In the genomic region with DNA sequence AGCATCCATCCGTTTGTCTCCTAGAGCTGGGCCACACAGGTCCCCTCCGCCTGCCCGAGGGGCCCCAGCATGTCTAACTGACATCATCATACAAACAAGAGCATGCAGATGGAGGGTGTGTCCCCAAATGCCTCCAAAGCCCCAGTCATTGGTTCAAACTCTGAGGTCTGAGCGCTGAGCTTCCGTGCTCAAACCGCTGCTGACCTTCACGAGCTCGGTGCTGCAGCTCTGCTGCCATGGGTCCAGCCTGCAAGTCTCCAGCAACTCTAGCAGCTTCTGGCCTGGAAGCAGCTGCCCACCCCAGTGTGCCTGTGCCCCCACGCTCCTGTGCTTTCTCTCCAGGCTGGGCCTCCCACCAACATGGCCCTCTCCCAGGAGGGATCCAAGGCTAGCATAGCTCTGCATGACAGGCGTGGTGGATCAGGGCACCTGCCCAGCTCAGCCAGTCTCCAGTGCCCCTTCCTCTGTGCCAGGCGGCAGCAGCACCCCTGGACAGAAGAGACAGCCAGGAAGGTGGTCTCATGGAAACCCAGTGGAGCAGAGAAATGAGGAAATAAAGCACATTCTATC, we compare ENCODE assay signal across 18 cellular contexts.
A peak's percentile ranks its signal among the peaks of the same experiment; 100 is the strongest.
DNase-seq lines count a peak whose midpoint lies in the region; FAIRE-seq and TF ChIP-seq lines count a peak whose summit lies in the region.
"Had no signal": no experiment of that assay in that cellular context is flagged by ENCODE, and none has a peak within 500 bp of the region (broad histone marks: within the 10 kb centered on the region; RNA-seq: fewer than 3 reads in every experiment).

No MANE protein-coding gene starts in this region.

- H3K27me3 Mint-ChIP-seq in progenitor cell of endocrine pancreas: peaks cover 19% of the 10 kb centered on the region
- H3K27me3 Mint-ChIP-seq: CD4-positive, alpha-beta memory T cell had no signal

- H3K9me3 ChIP-seq in spleen: no peaks in the 10 kb centered on the region
- H3K9me3 ChIP-seq in transverse colon: no peaks in the 10 kb centered on the region
- H3K9me3 ChIP-seq: BE2C had no signal

- no peaks in the 10 kb centered on the region for H3K4me1 ChIP-seq in spleen
- peaks cover 0 to 6% (median 0%) of the 10 kb centered on the region in 4 donors for H3K4me1 ChIP-seq in transverse colon

- no peaks in the 10 kb centered on the region for H3K27me3 ChIP-seq in spleen (replicated peaks in 1 of 7)
- no peaks in the 10 kb centered on the region for H3K27me3 ChIP-seq in transverse colon
- H3K27me3 ChIP-seq: BE2C had no signal

- H3K36me3 Mint-ChIP-seq in progenitor cell of endocrine pancreas (ENCODE audit: insufficient read depth): no peaks in the 10 kb centered on the region
- H3K36me3 Mint-ChIP-seq: CD4-positive, alpha-beta memory T cell; IgD-negative memory B cell had no signal

- intact Hi-C loops in spleen (cut with DNase I; ENCODE audit: low total_unique reads): no loop called here
- intact Hi-C loops in transverse colon (cut with DNase I; ENCODE audit: low total_unique reads): loop anchor here (1.0 kb wide), 1 partner anchor 21 kb away; no protein-coding TSS in a partner anchor

- H3K4me3 ChIP-seq in spleen (no peak overlapping the region), transverse colon (no peak overlapping the region)

- peak; percentile 10 for DNase-seq in AG20443 (ENCODE audit: low spot score)
- DNase-seq in HTR-8/SVneo (ENCODE audit: insufficient read length, low spot score): no peak
- DNase-seq in islet precursor cell: peak; percentile 49
- DNase-seq in progenitor cell of endocrine pancreas (ENCODE audit: low spot score, unreplicated experiment): peak; percentile 1
- DNase-seq in spleen: no peak
- DNase-seq in ureter (ENCODE audit: low spot score): no peak
- no peak for DNase-seq in transverse colon
- no peak for DNase-seq in NCI-H2171 (lab: John Stamatoyannopoulos, UW)
- DNase-seq: BE2C; CD4-positive, alpha-beta memory T cell; DMS79 treated with DMSO at 0.1 percent for 48 hours; EL; GOT3 had no signal

- in situ Hi-C loops in transverse colon (cut with MboI; ENCODE audit: low pct_ligation_motif_present in 1 of 4, low pct_unique_long_range_greater_than_20kb in 1 of 4, low sequenced_read_pairs in 3 of 4): no loop called here

- H3K4me3 Mint-ChIP-seq in progenitor cell of endocrine pancreas (ENCODE audit: low read depth): no peak overlapping the region
- H3K4me3 Mint-ChIP-seq: CD4-positive, alpha-beta memory T cell; IgD-negative memory B cell had no signal

- H3K36me3 ChIP-seq in spleen (no peaks in the 10 kb centered on the region), transverse colon (no peaks in the 10 kb centered on the region)
- H3K36me3 ChIP-seq: BE2C had no signal

- WGBS in spleen, 5 donors: 85 to 95% (median 88%) methylated on average over 10 to 11 of the region's 11 CpGs
- 80 to 88% methylated on average over 2 to 10 of the region's 11 CpGs for WGBS in transverse colon (ENCODE audit: low coverage in 1 of 2), 2 donors

- H3K9me3 Mint-ChIP-seq in progenitor cell of endocrine pancreas (ENCODE audit: low read depth): no peaks in the 10 kb centered on the region
- H3K9me3 Mint-ChIP-seq: CD4-positive, alpha-beta memory T cell; IgD-negative memory B cell had no signal

- peaks cover 2% of the 10 kb centered on the region for H3K4me1 Mint-ChIP-seq in progenitor cell of endocrine pancreas (ENCODE audit: low read depth)
- H3K4me1 Mint-ChIP-seq: CD4-positive, alpha-beta memory T cell; IgD-negative memory B cell had no signal

- no peak overlapping the region for H3K27ac Mint-ChIP-seq in progenitor cell of endocrine pancreas
- H3K27ac Mint-ChIP-seq: CD4-positive, alpha-beta memory T cell; IgD-negative memory B cell had no signal

- no peak for TF ChIP-seq EP300 in transverse colon (IDR thresholded peaks at IDR 0.05; ENCODE audit: low read depth)

- TF ChIP-seq POLR2A in spleen (IDR thresholded peaks at IDR 0.05): no peak
- no peak for TF ChIP-seq POLR2A in transverse colon (IDR thresholded peaks at IDR 0.05)

- H3K27ac ChIP-seq in spleen: no peak overlapping the region
- H3K27ac ChIP-seq in transverse colon: no peak overlapping the region
- H3K27ac ChIP-seq: C4-2B had no signal

- TF ChIP-seq CTCF in progenitor cell of endocrine pancreas (IDR thresholded peaks at IDR 0.05; ENCODE audit: unreplicated experiment) (no peak), spleen (IDR thresholded peaks at IDR 0.05 in 8 of 11, conservative IDR thresholded peaks at IDR 0.05 in 3 of 11) (no peak), transverse colon (IDR thresholded peaks at IDR 0.05) (no peak)

- peak; percentile 64 for FAIRE-seq in HTR-8/SVneo (lab: Jason Lieb, UNC)
- FAIRE-seq: A204.1, G401.6, GM12891 had no signal

Comparison
In these comparisons a context has a peak if more than half of its experiments do, and no peak if none do; other contexts are left out.
1. DNase-seq: peak in AG20443 (single experiment), islet precursor cell (single experiment) and progenitor cell of endocrine pancreas (single experiment); none in HTR-8/SVneo (single experiment), spleen (single experiment), ureter (single experiment), transverse colon (single experiment) and NCI-H2171 (single experiment).